In the genomic region with DNA sequence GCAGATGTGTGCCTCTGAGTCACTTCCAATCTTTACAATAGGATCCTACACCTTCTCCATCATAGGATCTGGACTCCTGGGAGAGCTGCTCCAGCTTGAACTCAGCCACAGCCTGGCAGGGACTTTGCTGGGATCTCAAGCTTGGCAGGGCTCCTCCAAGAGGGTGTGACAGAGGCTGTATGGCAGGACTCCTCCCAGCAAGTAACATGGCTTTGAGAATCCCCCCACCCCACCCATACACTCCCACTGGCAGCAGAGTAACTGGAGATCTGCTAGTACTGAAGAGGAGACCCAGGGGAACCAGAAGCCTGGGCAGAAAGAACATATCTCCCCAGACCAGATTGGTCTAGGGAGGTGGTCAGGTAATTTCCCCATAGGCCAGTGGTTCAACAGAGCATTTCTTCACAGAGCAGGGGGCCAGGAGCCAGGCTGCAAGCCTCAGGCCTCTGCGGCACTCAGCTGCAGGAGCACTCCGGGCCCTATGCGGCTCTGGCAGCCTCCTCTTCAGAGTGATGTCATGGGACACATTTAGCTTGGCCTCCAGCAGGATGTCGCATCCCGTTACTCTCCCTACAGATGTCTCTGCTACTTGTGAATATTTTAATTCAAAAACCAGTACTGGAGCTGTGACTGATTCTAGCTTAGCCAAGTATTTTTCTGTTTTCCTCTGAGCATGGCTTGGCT, we compare ENCODE assay signal across 17 cellular contexts. TPM values are rescaled to one million over a fixed set of nuclear protein-coding genes. Genes with fewer than 3 reads are reported as not detected.
DNase-seq lines count a peak whose midpoint lies in the region; ATAC-seq and TF ChIP-seq lines count a peak whose summit lies in the region.
"Had no signal": no experiment of that assay in that cellular context is flagged by ENCODE, and none has a peak within 500 bp of the region (broad histone marks: within the 10 kb centered on the region; RNA-seq: fewer than 3 reads in every experiment).

No MANE protein-coding gene starts in this region.

- H3K4me3 Mint-ChIP-seq in activated CD8-positive, alpha-beta memory T cell treated with anti-CD3 and anti-CD28 coated beads, Interleukin-2, amount 10 ng/mL, durations not matched to agents 7 days and 5 days = no peak overlapping the region
- H3K4me3 Mint-ChIP-seq in immature natural killer cell = peak overlapping the region in 3 of 5 donors; percentile 13 to 46 (median 31)

- H3K36me3 Mint-ChIP-seq in activated CD8-positive, alpha-beta memory T cell treated with anti-CD3 and anti-CD28 coated beads, Interleukin-2, amount 10 ng/mL, durations not matched to agents 7 days and 5 days = no peaks in the 10 kb centered on the region
- no peaks in the 10 kb centered on the region for H3K36me3 Mint-ChIP-seq in immature natural killer cell
- H3K36me3 Mint-ChIP-seq: naive thymus-derived CD8-positive, alpha-beta T cell had no signal

- H3K36me3 ChIP-seq in skeletal muscle tissue (ENCODE audit: control insufficient read depth in 3 of 3, insufficient read depth in 3 of 3, low read length in 3 of 3) (no peaks in the 10 kb centered on the region), PC-3 (ENCODE audit: low read depth, low read length) (no peaks in the 10 kb centered on the region)
- H3K36me3 ChIP-seq: ascending aorta, gastroesophageal sphincter, thyroid gland had no signal

- no peak overlapping the region for H3K4me2 ChIP-seq in PC-3 (ENCODE audit: low read length)
- H3K4me2 ChIP-seq: A549 had no signal

- peaks cover 7 to 12% (median 11%) of the 10 kb centered on the region in 3 donors for H3K27me3 ChIP-seq in skeletal muscle tissue (ENCODE audit: control insufficient read depth in 3 of 3, insufficient read depth in 3 of 3, low read length in 3 of 3)
- H3K27me3 ChIP-seq in PC-3 (ENCODE audit: low read length) = no peaks in the 10 kb centered on the region
- H3K27me3 ChIP-seq: thyroid gland had no signal

- H2AFZ ChIP-seq in PC-3 (ENCODE audit: low read length) = no peak overlapping the region

- H3F3A ChIP-seq in PC-3 (ENCODE audit: low read length, unreplicated experiment) = no peaks in the 10 kb centered on the region

- H3K27ac Mint-ChIP-seq in activated CD8-positive, alpha-beta memory T cell treated with anti-CD3 and anti-CD28 coated beads, Interleukin-2, amount 10 ng/mL, durations not matched to agents 7 days and 5 days = no peak overlapping the region
- H3K27ac Mint-ChIP-seq in immature natural killer cell = no peak overlapping the region
- H3K27ac Mint-ChIP-seq: T-helper 2 cell treated with Interferon-gamma antibody and Interleukin-4, amounts not matched to agents 5 μg/mL and 100 μg/mL, for 36 hours had no signal

- no peak for TF ChIP-seq CTCF in PC-3 (conservative IDR thresholded peaks at IDR 0.05; ENCODE audit: low read depth, low read length)

- intact Hi-C loops in PC-3 (cut with micrococcal nuclease) = loop anchor here (10.0 kb wide), 1 partner anchor 452 kb away; no protein-coding TSS in a partner anchor

- H3K9ac ChIP-seq in skeletal muscle tissue (ENCODE audit: low read depth in 1 of 3, low read length in 3 of 3) = peak overlapping the region in 1 of 3 donors; percentile 51
- H3K9ac ChIP-seq in PC-3 (ENCODE audit: low read length) = no peak overlapping the region

- H3K27ac ChIP-seq in skeletal muscle tissue (ENCODE audit: low read depth, low read length) (peak overlapping the region; percentile 69), PC-3 (ENCODE audit: low read length) (no peak overlapping the region)
- H3K27ac ChIP-seq: A549, ascending aorta, gastroesophageal sphincter, thyroid gland had no signal

- peaks cover 20 to 56% (median 49%) of the 10 kb centered on the region in 3 donors for H3K4me1 ChIP-seq in skeletal muscle tissue (ENCODE audit: control insufficient read depth in 3 of 3, insufficient read depth in 3 of 3, low read length in 3 of 3)
- H3K4me1 ChIP-seq in PC-3 (ENCODE audit: insufficient read depth, low read length) = no peaks in the 10 kb centered on the region
- H3K4me1 ChIP-seq: A549 had no signal

- H4K20me1 ChIP-seq in PC-3 (ENCODE audit: low read length) = no peaks in the 10 kb centered on the region

- no peaks in the 10 kb centered on the region for H3K79me2 ChIP-seq in PC-3 (ENCODE audit: low read length)

- peaks cover 82% of the 10 kb centered on the region for H3K27me3 Mint-ChIP-seq in activated CD8-positive, alpha-beta memory T cell treated with anti-CD3 and anti-CD28 coated beads, Interleukin-2, amount 10 ng/mL, durations not matched to agents 7 days and 5 days
- H3K27me3 Mint-ChIP-seq in immature natural killer cell (ENCODE audit: low read depth in 3 of 3) = peaks cover 10 to 18% (median 14%) of the 10 kb centered on the region in 3 donors

- H3K4me1 Mint-ChIP-seq in activated CD8-positive, alpha-beta memory T cell treated with anti-CD3 and anti-CD28 coated beads, Interleukin-2, amount 10 ng/mL, durations not matched to agents 7 days and 5 days = peaks cover 35% of the 10 kb centered on the region
- peaks cover 26 to 38% of the 10 kb centered on the region in 2 donors for H3K4me1 Mint-ChIP-seq in immature natural killer cell

- H3K9me3 Mint-ChIP-seq in activated CD8-positive, alpha-beta memory T cell treated with anti-CD3 and anti-CD28 coated beads, Interleukin-2, amount 10 ng/mL, durations not matched to agents 7 days and 5 days (ENCODE audit: low read depth) = no peaks in the 10 kb centered on the region
- no peaks in the 10 kb centered on the region for H3K9me3 Mint-ChIP-seq in immature natural killer cell
- H3K9me3 Mint-ChIP-seq: naive thymus-derived CD8-positive, alpha-beta T cell; T-helper 2 cell treated with Interferon-gamma antibody and Interleukin-4, amounts not matched to agents 5 μg/mL and 100 μg/mL, for 36 hours had no signal

- H3K9me2 ChIP-seq in PC-3 (replicated peaks; ENCODE audit: low read length) = no peaks in the 10 kb centered on the region

- BruUV-seq in PC-3 (replicated peaks; lab: Mats Ljungman, UMichigan) = no TSS peak

- H3K9me3 ChIP-seq in skeletal muscle tissue (ENCODE audit: control insufficient read depth in 3 of 3, low read length in 3 of 3) = no peaks in the 10 kb centered on the region
- H3K9me3 ChIP-seq in PC-3 (ENCODE audit: low read length) = no peaks in the 10 kb centered on the region
- H3K9me3 ChIP-seq: A549, ascending aorta, gastroesophageal sphincter, thyroid gland had no signal

- CTCF ChIA-PET in activated CD8-positive, alpha-beta memory T cell treated with anti-CD3 and anti-CD28 coated beads, Interleukin-2, amount 10 ng/mL, durations not matched to agents 7 days and 5 days (lab: Charles Lee) = interaction anchor here (1.4 to 9.4 kb wide), 2 partner anchors 50 to 423 kb away, joined by 3 to 72 read pairs; a partner anchor contains a TSS
- CTCF ChIA-PET in PC-3 (lab: Charles Lee) = no interaction called here

- DNase-seq in activated CD4-positive, alpha-beta T cell treated with anti-CD3 and anti-CD28 coated beads for 1 hour = peak; percentile 4
- DNase-seq in activated CD4-positive, alpha-beta T cell treated with anti-CD3 and anti-CD28 coated beads for 4 hours = no peak
- peak; percentile 37 for DNase-seq in activated CD8-positive, alpha-beta memory T cell treated with anti-CD3 and anti-CD28 coated beads, Interleukin-2, amount 10 ng/mL, durations not matched to agents 7 days and 5 days
- DNase-seq in immature natural killer cell = no peak
- DNase-seq in NCI-H524 (lab: John Stamatoyannopoulos, UW) = no peak
- no peak for DNase-seq in PC-3
- DNase-seq: NCI-H1105; stimulated activated CD4-positive, alpha-beta T cell treated with anti-CD3 and anti-CD28 coated beads, Interleukin-12 subunit alpha, Interleukin-12 subunit beta, amount 100 ng/mL, for 4 hours had no signal

- POLR2A ChIA-PET in PC-3 (lab: Charles Lee; ENCODE audit: unreplicated experiment) = no interaction called here

- H3K4me3 ChIP-seq in skeletal muscle tissue (ENCODE audit: low read length in 3 of 3) (peak overlapping the region in 1 of 3 donors; percentile 22), PC-3 (ENCODE audit: low read length) (no peak overlapping the region)
- H3K4me3 ChIP-seq: A549, gastroesophageal sphincter, thyroid gland had no signal

- no peak for ATAC-seq in activated CD8-positive, alpha-beta memory T cell treated with anti-CD3 and anti-CD28 coated beads, Interleukin-2, amount 10 ng/mL, durations not matched to agents 7 days and 5 days
- ATAC-seq in HG03159 (IDR thresholded peaks at IDR 0.05; ENCODE audit: unreplicated experiment) = no peak
- ATAC-seq in PC-3 = no peak
- ATAC-seq: A549, gastroesophageal sphincter had no signal

RNA-seq across cellular contexts. Expression of a gene that starts 1.7 kb away (rescaled TPM):
- 10 to 100 TPM in 1 of 2 experiments, 1 to 10 TPM in 1; 7.0 to 10.9 TPM for total RNA-seq in activated CD8-positive, alpha-beta memory T cell treated with anti-CD3 and anti-CD28 coated beads, Interleukin-2, amount 10 ng/mL, durations not matched to agents 7 days and 5 days
- 1 to 10 TPM; 2.0 to 3.1 (median 2.1) TPM for polyA plus RNA-seq in immature natural killer cell
- total RNA-seq in skeletal muscle tissue (3.1 TPM), PC-3 (2014; rRNA removed) (0.15 and 0.35 TPM in 2 replicates)

RNA-seq across cellular contexts. Expression of a gene that starts 47.3 kb away (rescaled TPM):
- 1 to 10 TPM in 1 of 2 experiments, under 1 TPM in 1; 0.47 to 1.5 TPM for total RNA-seq in activated CD8-positive, alpha-beta memory T cell treated with anti-CD3 and anti-CD28 coated beads, Interleukin-2, amount 10 ng/mL, durations not matched to agents 7 days and 5 days
- polyA plus RNA-seq in immature natural killer cell = under 1 TPM in 1 of 3 donors, not detected in 2; 0.20 TPM
- total RNA-seq in skeletal muscle tissue (not detected), PC-3 (2014; rRNA removed) (not detected in 2 replicates)
- total RNA-seq: ascending aorta; gastroesophageal sphincter; naive thymus-derived CD8-positive, alpha-beta T cell; NCI-H460; thyroid gland had no signal
- polyA plus RNA-seq: A549; naive thymus-derived CD8-positive, alpha-beta T cell had no signal

Comparison
In these comparisons a context has a peak if more than half of its experiments do, and no peak if none do; other contexts are left out.
1. DNase-seq: peak in activated CD4-positive, alpha-beta T cell treated with anti-CD3 and anti-CD28 coated beads for 1 hour (single experiment) and activated CD8-positive, alpha-beta memory T cell treated with anti-CD3 and anti-CD28 coated beads, Interleukin-2, amount 10 ng/mL, durations not matched to agents 7 days and 5 days (single experiment); none in activated CD4-positive, alpha-beta T cell treated with anti-CD3 and anti-CD28 coated beads for 4 hours (0 of 2), immature natural killer cell (0 of 3), NCI-H524 (0 of 2) and PC-3 (single experiment).